Comparison of ENCODE assay signal across 24 cellular contexts in genomic region chr11:72954860-72955259, GRCh38.
DNase-seq lines count a peak whose midpoint lies in the region; ATAC-seq and TF ChIP-seq lines count a peak whose summit lies in the region.
"Had no signal": no experiment of that assay in that cellular context is flagged by ENCODE, and none has a peak within 500 bp of the region (broad histone marks: within the 10 kb centered on the region; RNA-seq: fewer than 3 reads in every experiment).

No MANE protein-coding gene starts in this region.

- ATAC-seq in natural killer cell treated with Interleukin-12 subunit alpha and Interleukin-12 subunit beta and Interleukin-15 and Interleukin-18, amount 100 ng/mL, for 72 hours = no peak
- ATAC-seq in natural killer cell (no peak), memory B cell (ENCODE audit: low read depth) (no peak), GM21528 (IDR thresholded peaks at IDR 0.05; ENCODE audit: low FRiP score, unreplicated experiment) (no peak), GM18858 (IDR thresholded peaks at IDR 0.05; ENCODE audit: unreplicated experiment) (no peak)
- ATAC-seq in effector memory CD8-positive, alpha-beta T cell (replicated peaks) = no peak
- ATAC-seq: activated CD8-positive, alpha-beta T cell treated with anti-CD3 and anti-CD28 coated beads for 36 hours; left lung had no signal

- intact Hi-C loops in natural killer cell (cut with micrococcal nuclease) = no loop called here
- intact Hi-C loops in activated CD4-positive, alpha-beta T cell treated with anti-CD3 and anti-CD28 coated beads, Interleukin-2, amount 10 ng/mL, durations not matched to agents 24 days and 14 days (cut with micrococcal nuclease) = no loop called here

- no peaks in the 10 kb centered on the region for H3K27me3 Mint-ChIP-seq in natural killer cell treated with Interleukin-12 subunit alpha and Interleukin-12 subunit beta and Interleukin-15 and Interleukin-18, amount 100 ng/mL, for 72 hours
- H3K27me3 Mint-ChIP-seq in natural killer cell (ENCODE audit: low read depth in 2 of 2) (no peaks in the 10 kb centered on the region), memory B cell (no peaks in the 10 kb centered on the region)
- no peaks in the 10 kb centered on the region for H3K27me3 Mint-ChIP-seq in effector memory CD8-positive, alpha-beta T cell
- no peaks in the 10 kb centered on the region for H3K27me3 Mint-ChIP-seq in activated CD4-positive, alpha-beta T cell treated with anti-CD3 and anti-CD28 coated beads, Interleukin-2, amount 10 ng/mL, durations not matched to agents 24 days and 14 days
- H3K27me3 Mint-ChIP-seq: activated CD8-positive, alpha-beta T cell treated with anti-CD3 and anti-CD28 coated beads for 36 hours; activated naive CD8-positive, alpha-beta T cell treated with anti-CD3 and anti-CD28 coated beads, Interleukin-2, amount 10 ng/mL, durations not matched to agents 7 days and 5 days had no signal

- DNase-seq in natural killer cell treated with Interleukin-12 subunit alpha and Interleukin-12 subunit beta and Interleukin-15 and Interleukin-18, amount 100 ng/mL, for 72 hours (ENCODE audit: low spot score) = no peak
- DNase-seq in natural killer cell = no peak
- peak; percentile 42 for DNase-seq in cerebellar cortex (ENCODE audit: low spot score)
- DNase-seq in memory B cell (ENCODE audit: low spot score in 2 of 2) = no peak
- DNase-seq in effector memory CD8-positive, alpha-beta T cell = no peak
- DNase-seq in activated CD4-positive, alpha-beta T cell treated with anti-CD3 and anti-CD28 coated beads, Interleukin-2, amount 10 ng/mL, durations not matched to agents 24 days and 14 days = no peak
- DNase-seq: activated CD4-positive, CD25-positive, alpha-beta regulatory T cell; activated CD8-positive, alpha-beta T cell treated with anti-CD3 and anti-CD28 coated beads for 36 hours; activated effector memory CD4-positive, alpha-beta T cell treated with anti-CD3 and anti-CD28 coated beads, Interleukin-2, amount 50 U/mL, for 16 hours; activated naive CD8-positive, alpha-beta T cell treated with anti-CD3 and anti-CD28 coated beads, Interleukin-2, amount 10 ng/mL, durations not matched to agents 7 days and 5 days; activated T-cell treated with anti-CD3 and anti-CD28 coated beads for 4 hours; Caco-2; cerebellar nuclear complex; immature natural killer cell; left lung; midbrain; NCI-H1105; NCI-H2081; NCI-H446; SHP77 treated with DMSO at 0.1 percent for 48 hours; substantia nigra had no signal

- peaks cover 44 to 52% of the 10 kb centered on the region in 2 donors for H3K4me1 Mint-ChIP-seq in natural killer cell treated with Interleukin-12 subunit alpha and Interleukin-12 subunit beta and Interleukin-15 and Interleukin-18, amount 100 ng/mL, for 72 hours (ENCODE audit: low read depth in 2 of 2)
- H3K4me1 Mint-ChIP-seq in natural killer cell (no peaks in the 10 kb centered on the region), memory B cell (peaks cover 46% of the 10 kb centered on the region)
- peaks cover 0 to 2% of the 10 kb centered on the region in 2 donors for H3K4me1 Mint-ChIP-seq in effector memory CD8-positive, alpha-beta T cell (ENCODE audit: low read depth in 2 of 2)
- H3K4me1 Mint-ChIP-seq in activated CD4-positive, alpha-beta T cell treated with anti-CD3 and anti-CD28 coated beads, Interleukin-2, amount 10 ng/mL, durations not matched to agents 24 days and 14 days = peaks cover 2% of the 10 kb centered on the region
- H3K4me1 Mint-ChIP-seq: immature natural killer cell had no signal

- no peak for TF ChIP-seq CTCF in natural killer cell (IDR thresholded peaks at IDR 0.05)

- peak overlapping the region; percentile 22 to 34 for H3K27ac Mint-ChIP-seq in natural killer cell treated with Interleukin-12 subunit alpha and Interleukin-12 subunit beta and Interleukin-15 and Interleukin-18, amount 100 ng/mL, for 72 hours
- no peak overlapping the region for H3K27ac Mint-ChIP-seq in natural killer cell
- peak overlapping the region; percentile 84 for H3K27ac Mint-ChIP-seq in memory B cell
- no peak overlapping the region for H3K27ac Mint-ChIP-seq in effector memory CD8-positive, alpha-beta T cell
- no peak overlapping the region for H3K27ac Mint-ChIP-seq in activated CD4-positive, alpha-beta T cell treated with anti-CD3 and anti-CD28 coated beads, Interleukin-2, amount 10 ng/mL, durations not matched to agents 24 days and 14 days
- H3K27ac Mint-ChIP-seq: activated CD8-positive, alpha-beta T cell treated with anti-CD3 and anti-CD28 coated beads for 36 hours; activated naive CD8-positive, alpha-beta T cell treated with anti-CD3 and anti-CD28 coated beads, Interleukin-2, amount 10 ng/mL, durations not matched to agents 7 days and 5 days had no signal

- peak overlapping the region; percentile 6 for H3K4me3 Mint-ChIP-seq in natural killer cell treated with Interleukin-12 subunit alpha and Interleukin-12 subunit beta and Interleukin-15 and Interleukin-18, amount 100 ng/mL, for 72 hours
- no peak overlapping the region for H3K4me3 Mint-ChIP-seq in natural killer cell
- no peak overlapping the region for H3K4me3 Mint-ChIP-seq in memory B cell
- no peak overlapping the region for H3K4me3 Mint-ChIP-seq in effector memory CD8-positive, alpha-beta T cell
- no peak overlapping the region for H3K4me3 Mint-ChIP-seq in activated CD4-positive, alpha-beta T cell treated with anti-CD3 and anti-CD28 coated beads, Interleukin-2, amount 10 ng/mL, durations not matched to agents 24 days and 14 days
- H3K4me3 Mint-ChIP-seq: activated CD8-positive, alpha-beta T cell treated with anti-CD3 and anti-CD28 coated beads for 36 hours; activated naive CD8-positive, alpha-beta T cell treated with anti-CD3 and anti-CD28 coated beads, Interleukin-2, amount 10 ng/mL, durations not matched to agents 7 days and 5 days; immature natural killer cell; neural crest cell had no signal

- peaks cover 16% of the 10 kb centered on the region for H3K36me3 Mint-ChIP-seq in natural killer cell treated with Interleukin-12 subunit alpha and Interleukin-12 subunit beta and Interleukin-15 and Interleukin-18, amount 100 ng/mL, for 72 hours
- no peaks in the 10 kb centered on the region for H3K36me3 Mint-ChIP-seq in natural killer cell
- H3K36me3 Mint-ChIP-seq in memory B cell = peaks cover 38% of the 10 kb centered on the region
- peaks cover 3% of the 10 kb centered on the region for H3K36me3 Mint-ChIP-seq in effector memory CD8-positive, alpha-beta T cell (ENCODE audit: insufficient read depth)
- peaks cover 16% of the 10 kb centered on the region for H3K36me3 Mint-ChIP-seq in activated CD4-positive, alpha-beta T cell treated with anti-CD3 and anti-CD28 coated beads, Interleukin-2, amount 10 ng/mL, durations not matched to agents 24 days and 14 days (ENCODE audit: low read depth)

- no peaks in the 10 kb centered on the region for H3K9me3 Mint-ChIP-seq in natural killer cell treated with Interleukin-12 subunit alpha and Interleukin-12 subunit beta and Interleukin-15 and Interleukin-18, amount 100 ng/mL, for 72 hours
- H3K9me3 Mint-ChIP-seq in natural killer cell = no peaks in the 10 kb centered on the region
- peaks cover 2% of the 10 kb centered on the region for H3K9me3 Mint-ChIP-seq in memory B cell
- no peaks in the 10 kb centered on the region for H3K9me3 Mint-ChIP-seq in effector memory CD8-positive, alpha-beta T cell
- H3K9me3 Mint-ChIP-seq in activated CD4-positive, alpha-beta T cell treated with anti-CD3 and anti-CD28 coated beads, Interleukin-2, amount 10 ng/mL, durations not matched to agents 24 days and 14 days = peaks cover 5% of the 10 kb centered on the region
- H3K9me3 Mint-ChIP-seq: immature natural killer cell, neural crest cell had no signal

Comparison
In these comparisons a context has a peak if more than half of its experiments do, and no peak if none do; other contexts are left out.
1. H3K27ac Mint-ChIP-seq: peak in natural killer cell treated with Interleukin-12 subunit alpha and Interleukin-12 subunit beta and Interleukin-15 and Interleukin-18, amount 100 ng/mL, for 72 hours (2 of 2) and memory B cell (single experiment); none in natural killer cell (0 of 2), effector memory CD8-positive, alpha-beta T cell (0 of 2) and activated CD4-positive, alpha-beta T cell treated with anti-CD3 and anti-CD28 coated beads, Interleukin-2, amount 10 ng/mL, durations not matched to agents 24 days and 14 days (single experiment).